ENCODE assay signal across 9 cellular contexts in genomic region chr5:31855527-31855862, GRCh38.
DNase-seq lines count a peak whose midpoint lies in the region; ATAC-seq and TF ChIP-seq lines count a peak whose summit lies in the region.
"Had no signal": no experiment of that assay in that cellular context is flagged by ENCODE, and none has a peak within 500 bp of the region (broad histone marks: within the 10 kb centered on the region; RNA-seq: fewer than 3 reads in every experiment).

No MANE protein-coding gene starts in this region.

- no peak for DNase-seq in activated CD8-positive, alpha-beta T cell treated with anti-CD3 and anti-CD28 coated beads for 36 hours
- peak in 1 of 2 donors; percentile 9 for DNase-seq in foreskin fibroblast
- no peak for DNase-seq in neural crest cell (ENCODE audit: low read depth, low spot score)
- no peak for DNase-seq in SW 1271 (lab: John Stamatoyannopoulos, UW)
- DNase-seq in activated gamma-delta T cell treated with Interleukin-2 at 50 U/mL for 16 hours: no peak
- DNase-seq in SHP77 treated with DMSO at 0.1 percent for 48 hours (lab: John Stamatoyannopoulos, UW): no peak
- DNase-seq: activated gamma-delta T cell had no signal

- H3K27ac Mint-ChIP-seq in activated CD8-positive, alpha-beta T cell treated with anti-CD3 and anti-CD28 coated beads for 36 hours: no peak overlapping the region
- no peak overlapping the region for H3K27ac Mint-ChIP-seq in neural crest cell (ENCODE audit: unreplicated experiment)

- no peak overlapping the region for H3K27ac ChIP-seq in ACC112 (ENCODE audit: low read depth, low read length)

- H3K9me3 Mint-ChIP-seq in activated CD8-positive, alpha-beta T cell treated with anti-CD3 and anti-CD28 coated beads for 36 hours: peaks cover 14% of the 10 kb centered on the region
- peaks cover 15% of the 10 kb centered on the region for H3K9me3 Mint-ChIP-seq in neural crest cell

- H3K4me1 Mint-ChIP-seq in activated CD8-positive, alpha-beta T cell treated with anti-CD3 and anti-CD28 coated beads for 36 hours (ENCODE audit: low read depth): peaks cover 19% of the 10 kb centered on the region
- peaks cover 17% of the 10 kb centered on the region for H3K4me1 Mint-ChIP-seq in neural crest cell

- H3K4me3 ChIP-seq in ACC112 (ENCODE audit: low read depth, low read length): peak overlapping the region; percentile 82
- peak overlapping the region; percentile 52 to 60 for H3K4me3 ChIP-seq in foreskin fibroblast (ENCODE audit: low read depth in 1 of 2, low read length in 2 of 2)

- H3K36me3 ChIP-seq in ACC112 (ENCODE audit: insufficient read depth, low read length): no peaks in the 10 kb centered on the region

- peak overlapping the region; percentile 78 for H3K4me3 Mint-ChIP-seq in activated CD8-positive, alpha-beta T cell treated with anti-CD3 and anti-CD28 coated beads for 36 hours
- peak overlapping the region; percentile 89 for H3K4me3 Mint-ChIP-seq in neural crest cell

- intact Hi-C loops in activated CD8-positive, alpha-beta T cell treated with anti-CD3 and anti-CD28 coated beads for 36 hours (cut with micrococcal nuclease): no loop called here

- H3K36me3 Mint-ChIP-seq in activated CD8-positive, alpha-beta T cell treated with anti-CD3 and anti-CD28 coated beads for 36 hours (ENCODE audit: low read depth): peaks cover 3% of the 10 kb centered on the region
- H3K36me3 Mint-ChIP-seq in neural crest cell (ENCODE audit: low read depth): peaks cover 17% of the 10 kb centered on the region

- CTCF ChIA-PET in activated CD8-positive, alpha-beta T cell treated with anti-CD3 and anti-CD28 coated beads for 36 hours (lab: Charles Lee): no interaction called here

- TF ChIP-seq CTCF in activated CD8-positive, alpha-beta T cell treated with anti-CD3 and anti-CD28 coated beads for 36 hours (IDR thresholded peaks at IDR 0.05): no peak
- TF ChIP-seq CTCF in foreskin fibroblast (IDR thresholded peaks at IDR 0.05; ENCODE audit: low read depth, low read length) (no peak), neural crest cell (conservative IDR thresholded peaks at IDR 0.05) (no peak)

- H3K27me3 ChIP-seq in ACC112 (ENCODE audit: insufficient read depth, low read length): peaks cover 57% of the 10 kb centered on the region

- ATAC-seq in activated CD8-positive, alpha-beta T cell treated with anti-CD3 and anti-CD28 coated beads for 36 hours: no peak
- ATAC-seq in HG02759 (IDR thresholded peaks at IDR 0.05; ENCODE audit: unreplicated experiment): no peak

- no peaks in the 10 kb centered on the region for H3K79me2 ChIP-seq in ACC112 (ENCODE audit: control insufficient read depth, insufficient read depth, low read length, unreplicated experiment)

- POLR2A ChIA-PET in activated CD8-positive, alpha-beta T cell treated with anti-CD3 and anti-CD28 coated beads for 36 hours (lab: Charles Lee): interaction anchor here (1.6 kb wide), 1 partner anchor 12 kb away, joined by 6 read pairs; no protein-coding TSS in a partner anchor

- peaks cover 16% of the 10 kb centered on the region for H3K27me3 Mint-ChIP-seq in activated CD8-positive, alpha-beta T cell treated with anti-CD3 and anti-CD28 coated beads for 36 hours
- peaks cover 55% of the 10 kb centered on the region for H3K27me3 Mint-ChIP-seq in neural crest cell (ENCODE audit: low read depth)

- peaks cover 8% of the 10 kb centered on the region for H3K4me1 ChIP-seq in ACC112 (ENCODE audit: control insufficient read depth, insufficient read depth, low read length, unreplicated experiment)

- H2AFZ ChIP-seq in ACC112 (ENCODE audit: low read length, unreplicated experiment): peak overlapping the region; percentile 88
